ENCODE assay signal across 1 cellular context in genomic region chr12:67648306-67649164, GRCh38.
TF ChIP-seq lines count a peak whose summit lies in the region.

DYRK2 (plus strand) TSS chr12:67648745; CDS start chr12:67649134, 389 bp downstream.

TF ChIP-seq in HepG2, 621 proteins besides CTCF, POLR2A, EP300 and RAD21 (continued from another document and continues in another):
- TF ChIP-seq HNF1A (IDR thresholded peaks at IDR 0.05; ENCODE audit: low read depth) (no peak), HNF1A (CRISPR knock-in tag; IDR thresholded peaks at IDR 0.05; ENCODE audit: borderline replicate concordance) (no peak), MNT (IDR thresholded peaks at IDR 0.05) (no peak), CERS6 (CRISPR knock-in tag; IDR thresholded peaks at IDR 0.05) (no peak), NFRKB (IDR thresholded peaks at IDR 0.05) (no peak), FOXK2 (IDR thresholded peaks at IDR 0.05) (no peak), TAF1 (CRISPR knock-in tag; IDR thresholded peaks at IDR 0.05) (peak; percentile 73), HOXD1 (CRISPR knock-in tag; IDR thresholded peaks at IDR 0.05) (no peak), ZXDC (CRISPR knock-in tag; IDR thresholded peaks at IDR 0.05) (no peak), TRAFD1 (CRISPR knock-in tag; IDR thresholded peaks at IDR 0.05; ENCODE audit: borderline replicate concordance) (no peak), SNAPC5 (CRISPR knock-in tag; IDR thresholded peaks at IDR 0.05; ENCODE audit: borderline replicate concordance) (no peak), KAT8 (CRISPR knock-in tag; IDR thresholded peaks at IDR 0.05) (no peak), NONO (IDR thresholded peaks at IDR 0.05) (no peak), NONO (CRISPR knock-in tag; conservative IDR thresholded peaks at IDR 0.05) (0 out of 2 replicates have a peak, but pooled peaks have one; percentile 43), ZNF354B (CRISPR knock-in tag; IDR thresholded peaks at IDR 0.05) (no peak), YY1 (IDR thresholded peaks at IDR 0.05; ENCODE audit: insufficient read depth, insufficient replicate concordance, low read depth, low read length) (no peak), ZNF672 (CRISPR knock-in tag; IDR thresholded peaks at IDR 0.05) (no peak), ZNF275 (CRISPR knock-in tag; IDR thresholded peaks at IDR 0.05; ENCODE audit: borderline replicate concordance) (no peak), ZNF740 (CRISPR knock-in tag; IDR thresholded peaks at IDR 0.05) (no peak), ZNF768 (CRISPR knock-in tag; IDR thresholded peaks at IDR 0.05) (peak; percentile 61; the same call in 1 of the 2 replicates), ZNF816 (CRISPR knock-in tag; IDR thresholded peaks at IDR 0.05; ENCODE audit: borderline replicate concordance) (no peak), ZNF510 (CRISPR knock-in tag; IDR thresholded peaks at IDR 0.05; ENCODE audit: low read depth) (no peak), WIZ (CRISPR knock-in tag; IDR thresholded peaks at IDR 0.05) (no peak), ZBTB40 (IDR thresholded peaks at IDR 0.05) (no peak), ZBTB40 (CRISPR knock-in tag; IDR thresholded peaks at IDR 0.05) (0 out of 2 replicates have a peak, but pooled peaks have one; percentile 50), SMAD9 (CRISPR knock-in tag; IDR thresholded peaks at IDR 0.05) (no peak), HNRNPLL (IDR thresholded peaks at IDR 0.05; ENCODE audit: low read depth, low read length, poor library complexity, severe bottlenecking) (peak; percentile 16), XBP1 (CRISPR knock-in tag; IDR thresholded peaks at IDR 0.05) (no peak), TOE1 (CRISPR knock-in tag; IDR thresholded peaks at IDR 0.05) (no peak), SNAI1 (CRISPR knock-in tag; IDR thresholded peaks at IDR 0.05; ENCODE audit: borderline replicate concordance) (no peak), MIER2 (CRISPR knock-in tag; IDR thresholded peaks at IDR 0.05) (no peak), PAF1 (CRISPR knock-in tag; IDR thresholded peaks at IDR 0.05) (no peak)
- TF ChIP-seq, protein P1, sequence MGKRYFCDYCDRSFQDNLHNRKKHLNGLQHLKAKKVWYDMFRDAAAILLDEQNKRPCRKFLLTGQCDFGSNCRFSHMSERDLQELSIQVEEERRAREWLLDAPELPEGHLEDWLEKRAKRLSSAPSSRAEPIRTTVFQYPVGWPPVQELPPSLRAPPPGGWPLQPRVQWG (CRISPR knock-in tag; IDR thresholded peaks at IDR 0.05; ENCODE audit: borderline replicate concordance, low read depth): no peak
